Comparison of ENCODE assay signal across 17 cellular contexts in genomic region chr20:58691405-58691772, GRCh38. TPM values are rescaled to one million over a fixed set of nuclear protein-coding genes. Genes with fewer than 3 reads are reported as not detected.
DNase-seq lines count a peak whose midpoint lies in the region; ATAC-seq, FAIRE-seq and TF ChIP-seq lines count a peak whose summit lies in the region.
"Had no signal": no experiment of that assay in that cellular context is flagged by ENCODE, and none has a peak within 500 bp of the region (broad histone marks: within the 10 kb centered on the region; RNA-seq: fewer than 3 reads in every experiment).

No MANE protein-coding gene starts in this region.

- no TSS peak for BruUV-seq in PC-9 (replicated peaks; lab: Mats Ljungman, UMichigan)

- no peak overlapping the region for H3K27ac ChIP-seq in CD4-positive, alpha-beta T cell (ENCODE audit: low read depth, low read length)
- H3K27ac ChIP-seq in PC-9 (no peak overlapping the region), pancreas (peak overlapping the region in 2 of 4 donors; percentile 22 to 84)
- H3K27ac ChIP-seq: SJSA1 had no signal

- DNase-seq in CD4-positive, alpha-beta T cell: no peak
- no peak for DNase-seq in PC-9
- DNase-seq in left lobe of liver (ENCODE audit: low spot score): peak; percentile 46
- no peak for DNase-seq in pancreas
- no peak for DNase-seq in HT-29 (ENCODE audit: low spot score)
- DNase-seq: activated effector memory CD4-positive, alpha-beta T cell treated with Interleukin-2 at 50 U/mL for 16 hours; cerebellar nuclear complex; NCI-H187; NCI-H748 treated with DMSO at 0.1 percent for 48 hours had no signal

- peaks cover 30% of the 10 kb centered on the region for H3F3A ChIP-seq in PC-9 (ENCODE audit: insufficient read depth, low read depth)

- peak overlapping the region; percentile 11 for H3K4me3 Mint-ChIP-seq in CD4-positive, alpha-beta T cell

- H3K27me3 ChIP-seq in CD4-positive, alpha-beta T cell (ENCODE audit: control insufficient read depth, insufficient read depth, low read length): no peaks in the 10 kb centered on the region
- H3K27me3 ChIP-seq in PC-9 (ENCODE audit: insufficient read depth, low read depth) (no peaks in the 10 kb centered on the region), skeletal muscle satellite cell (ENCODE audit: control insufficient read depth, insufficient read depth, low read length) (no peaks in the 10 kb centered on the region), pancreas (no peaks in the 10 kb centered on the region)
- H3K27me3 ChIP-seq: SJSA1 had no signal

- H3K27ac Mint-ChIP-seq in CD4-positive, alpha-beta T cell: peak overlapping the region; percentile 51

- WGBS in pancreas, 2 donors: 96 to 97% methylated on average over 2 of the region's 2 CpGs

- intact Hi-C loops in CD4-positive, alpha-beta T cell (cut with DNase I, micrococcal nuclease): loop anchor here in 1 of 2 experiments (5.0 kb wide), 2 partner anchors 384 to 459 kb away; partner anchors contain the start of gene RAB22A
- intact Hi-C loops in PC-9 (cut with micrococcal nuclease; ENCODE audit: unreplicated experiment): no loop called here
- intact Hi-C loops in pancreas (cut with DNase I): no loop called here

- H2AFZ ChIP-seq in PC-9: no peak overlapping the region

- H3K27me3 Mint-ChIP-seq in CD4-positive, alpha-beta T cell: no peaks in the 10 kb centered on the region
- H3K27me3 Mint-ChIP-seq: stimulated activated naive CD8-positive, alpha-beta T cell treated with anti-CD3 and anti-CD28 coated beads, Interleukin-15, amount 100 ng/mL, for 72 hours had no signal

- H3K36me3 ChIP-seq in PC-9 (ENCODE audit: low read depth) (no peaks in the 10 kb centered on the region), skeletal muscle satellite cell (ENCODE audit: insufficient read depth, low read length) (peaks cover 18% of the 10 kb centered on the region), pancreas (peaks cover 0 to 10% (median 0%) of the 10 kb centered on the region in 3 donors)

- FAIRE-seq in pancreas (lab: Jason Lieb, UNC): no peak

- no peak for ATAC-seq in CD4-positive, alpha-beta T cell (ENCODE audit: poor library complexity)
- no peak for ATAC-seq in left lobe of liver
- ATAC-seq in pancreas: no peak
- no peak for ATAC-seq in GM18520 (IDR thresholded peaks at IDR 0.05; ENCODE audit: unreplicated experiment)
- ATAC-seq in HG03460 (IDR thresholded peaks at IDR 0.05; ENCODE audit: unreplicated experiment): no peak

- H3K79me2 ChIP-seq in PC-9 (ENCODE audit: low read depth): no peaks in the 10 kb centered on the region

- H3K9me2 ChIP-seq in PC-9 (ENCODE audit: insufficient read depth): no peaks in the 10 kb centered on the region

- H3K4me2 ChIP-seq in PC-9 (no peak overlapping the region), skeletal muscle satellite cell (ENCODE audit: low read length) (no peak overlapping the region)

- peak overlapping the region; percentile 36 for H3K9ac ChIP-seq in skeletal muscle satellite cell (ENCODE audit: low read depth, low read length)

- H3K36me3 Mint-ChIP-seq in CD4-positive, alpha-beta T cell (ENCODE audit: low read depth): peaks cover 4% of the 10 kb centered on the region
- H3K36me3 Mint-ChIP-seq: WTC11 had no signal

- H3K9me3 ChIP-seq in CD4-positive, alpha-beta T cell (ENCODE audit: control insufficient read depth, low read length): no peaks in the 10 kb centered on the region
- H3K9me3 ChIP-seq in PC-9 (ENCODE audit: insufficient read depth, low read depth): no peaks in the 10 kb centered on the region
- H3K9me3 ChIP-seq in skeletal muscle satellite cell (replicated peaks; ENCODE audit: low read length): no peaks in the 10 kb centered on the region
- H3K9me3 ChIP-seq in pancreas: no peaks in the 10 kb centered on the region
- H3K9me3 ChIP-seq: SJSA1 had no signal

- H3K9me3 Mint-ChIP-seq in CD4-positive, alpha-beta T cell: no peaks in the 10 kb centered on the region
- H3K9me3 Mint-ChIP-seq: IgD-negative memory B cell; neural crest cell; stimulated activated naive CD8-positive, alpha-beta T cell treated with anti-CD3 and anti-CD28 coated beads, Interleukin-15, amount 100 ng/mL, for 72 hours; WTC11 had no signal

- no peak for TF ChIP-seq CTCF in CD4-positive, alpha-beta T cell (IDR thresholded peaks at IDR 0.05)
- TF ChIP-seq CTCF in PC-9 (conservative IDR thresholded peaks at IDR 0.05) (0 out of 2 replicates have a peak, but pooled peaks have one; percentile 5), pancreas (IDR thresholded peaks at IDR 0.05) (no peak)

- no peak overlapping the region for H3K4me3 ChIP-seq in PC-9
- no peak overlapping the region for H3K4me3 ChIP-seq in skeletal muscle satellite cell (ENCODE audit: low read length)
- H3K4me3 ChIP-seq in pancreas: no peak overlapping the region
- H3K4me3 ChIP-seq: SJSA1 had no signal

- H3K4me1 ChIP-seq in PC-9 (replicated peaks; ENCODE audit: insufficient read depth) (peaks cover 12% of the 10 kb centered on the region), skeletal muscle satellite cell (ENCODE audit: control insufficient read depth, insufficient read depth, low read length) (peaks cover 56% of the 10 kb centered on the region), pancreas (peaks cover 5 to 13% (median 8%) of the 10 kb centered on the region in 3 donors)

- no peaks in the 10 kb centered on the region for H4K20me1 ChIP-seq in PC-9 (ENCODE audit: insufficient read depth)

- CTCF ChIA-PET in CD4-positive, alpha-beta T cell (lab: Charles Lee): interaction anchor here (0.6 to 4.9 kb wide), 5 partner anchors 35 to 299 kb away, joined by 3 to 29 read pairs (median 3); partner anchors contain the start of genes GNAS and STX16
- CTCF ChIA-PET in PC-9 (lab: Charles Lee): interaction anchor here (0.6 kb wide), 1 partner anchor 344 kb away, joined by 8 read pairs; no protein-coding TSS in a partner anchor

- peaks cover 11% of the 10 kb centered on the region for H3K4me1 Mint-ChIP-seq in CD4-positive, alpha-beta T cell (ENCODE audit: low read depth)

- POLR2A ChIA-PET in CD4-positive, alpha-beta T cell (lab: Charles Lee): interaction anchor here (4.0 kb wide), 1 partner anchor 40 kb away, joined by 51 read pairs; the partner anchor contains the start of gene STX16
- POLR2A ChIA-PET in PC-9 (lab: Charles Lee; ENCODE audit: unreplicated experiment): interaction anchor here (0.6 kb wide), 1 partner anchor 313 kb away, joined by 4 read pairs; no protein-coding TSS in a partner anchor

RNA-seq across cellular contexts. Expression of gene NPEPL1, which starts 1.2 kb away (rescaled TPM):
- 10 to 100 TPM; 58.3 to 61.1 TPM for total RNA-seq in CD4-positive, alpha-beta T cell
- 24.0 and 36.9 TPM in 2 replicates for total RNA-seq in PC-9 (2021)
- total RNA-seq in left lobe of liver: 12.8 TPM
- 27.1 and 27.5 TPM in 2 replicates for total RNA-seq in skeletal muscle satellite cell (2012; rRNA removed)
- total RNA-seq in pancreas: 10 to 100 TPM; 12.4 to 18.1 (median 17.3) TPM
- polyA plus RNA-seq in pancreas: 10 to 100 TPM; 73.8 to 77.8 TPM
- total RNA-seq in HT-29 (2014; rRNA removed; shearing (Covaris generic)): 21.3 and 21.6 TPM in 2 replicates

RNA-seq across cellular contexts. Expression of gene STX16, which starts 40.3 kb away (rescaled TPM):
- 100 to 1,000 TPM; 179 to 181 TPM for total RNA-seq in CD4-positive, alpha-beta T cell
- 76.3 and 85.5 TPM in 2 replicates for total RNA-seq in PC-9 (2021)
- total RNA-seq in left lobe of liver: 25.7 TPM
- 16.5 and 18.6 TPM in 2 replicates for total RNA-seq in skeletal muscle satellite cell (2012; rRNA removed)
- total RNA-seq in pancreas: 10 to 100 TPM; 17.9 to 33.4 (median 20.9) TPM
- 10 to 100 TPM; 58.5 to 67.0 TPM for polyA plus RNA-seq in pancreas
- total RNA-seq in HT-29 (2014; rRNA removed; shearing (Covaris generic)): 29.2 and 29.5 TPM in 2 replicates
